20 cellular contexts compared by ENCODE assay signal in genomic region chr5:65916636-65917035, GRCh38.
"Had no signal": no experiment of that assay in that cellular context is flagged by ENCODE, and none has a peak within 500 bp of the region (broad histone marks: within the 10 kb centered on the region; RNA-seq: fewer than 3 reads in every experiment).

No MANE protein-coding gene starts in this region.

- H3K27me3 ChIP-seq: body of pancreas, left lung, testis, upper lobe of right lung had no signal

- ATAC-seq: activated CD8-positive, alpha-beta T cell treated with anti-CD3 and anti-CD28 coated beads for 36 hours; activated naive CD4-positive, alpha-beta T cell treated with anti-CD3 and anti-CD28 coated beads, Interleukin-2, amount 50 U/mL, for 72 hours; activated T-cell treated with anti-CD3 and anti-CD28 coated beads, Interleukin-2, amount 50 U/mL, for 4 hours; body of pancreas; esophagus mucosa; left lung; natural killer cell; right cardiac atrium; upper lobe of right lung had no signal

- H3K4me3 ChIP-seq: body of pancreas, coronary artery, left lung, skin epidermis, testis, upper lobe of right lung had no signal

- H3K36me3 ChIP-seq: left lung, upper lobe of right lung had no signal

- H3K4me1 ChIP-seq: left lung, testis, upper lobe of right lung had no signal

- H3K27ac ChIP-seq: body of pancreas, coronary artery, left lung, skin epidermis, testis, upper lobe of right lung had no signal

- DNase-seq: activated CD4-positive, alpha-beta T cell treated with anti-CD3 and anti-CD28 coated beads for 4 hours; activated CD8-positive, alpha-beta T cell treated with anti-CD3 and anti-CD28 coated beads for 36 hours; activated effector memory CD4-positive, alpha-beta T cell treated with Interleukin-2 at 50 U/mL for 16 hours; activated T-cell treated with anti-CD3 and anti-CD28 coated beads, Interleukin-2, amount 50 U/mL, for 4 hours; amygdala; body of pancreas; caudate nucleus; hypothalamus; kidney; left lung; natural killer cell; right cardiac atrium; T-helper 1 cell; T1000; testis; upper lobe of right lung had no signal

- H3K9me3 ChIP-seq: body of pancreas, left lung, testis, upper lobe of right lung had no signal

- FAIRE-seq: kidney had no signal
